9 cellular contexts compared by ENCODE assay signal in genomic region chr14:85532570-85532969, GRCh38. TPM values are rescaled to one million over a fixed set of nuclear protein-coding genes. Genes with fewer than 3 reads are reported as not detected.
DNase-seq lines count a peak whose midpoint lies in the region; ATAC-seq and TF ChIP-seq lines count a peak whose summit lies in the region.
"Had no signal": no experiment of that assay in that cellular context is flagged by ENCODE, and none has a peak within 500 bp of the region (broad histone marks: within the 10 kb centered on the region; RNA-seq: fewer than 3 reads in every experiment).

No MANE protein-coding gene starts in this region.

- H4K20me1 ChIP-seq in PC-9 (ENCODE audit: insufficient read depth) = no peaks in the 10 kb centered on the region
- no peaks in the 10 kb centered on the region for H4K20me1 ChIP-seq in fibroblast of lung (ENCODE audit: control insufficient read depth, extremely low read depth, insufficient read depth, low read length)

- no peaks in the 10 kb centered on the region for H3K36me3 Mint-ChIP-seq in osteocyte (ENCODE audit: unreplicated experiment)

- H3K4me1 ChIP-seq in PC-9 (replicated peaks; ENCODE audit: insufficient read depth) = no peaks in the 10 kb centered on the region
- H3K4me1 ChIP-seq in fibroblast of lung (ENCODE audit: control insufficient read depth, extremely low read depth, insufficient read depth, low read length) = peaks cover 5% of the 10 kb centered on the region

- H3K9me3 ChIP-seq in PC-9 (ENCODE audit: insufficient read depth, low read depth) (no peaks in the 10 kb centered on the region), fibroblast of lung (ENCODE audit: control insufficient read depth, insufficient read depth, low read depth, low read length) (no peaks in the 10 kb centered on the region)

- H3K79me2 ChIP-seq in PC-9 (ENCODE audit: low read depth) (no peaks in the 10 kb centered on the region), fibroblast of lung (ENCODE audit: control insufficient read depth, insufficient read depth, low read length) (peaks cover 8% of the 10 kb centered on the region)

- POLR2A ChIA-PET in AG04449 (lab: Yijun Ruan, JAX) (interaction anchor here (0.7 kb wide), 1 partner anchor 1441 kb away, joined by 3 read pairs; no protein-coding TSS in a partner anchor), PC-9 (lab: Charles Lee; ENCODE audit: unreplicated experiment) (interaction anchor here (0.6 kb wide), 1 partner anchor 283 kb away, joined by 4 read pairs; no protein-coding TSS in a partner anchor)

- DNase-seq in AG04449 (ENCODE audit: low read depth, low spot score) = no peak
- no peak for DNase-seq in PC-9
- DNase-seq in fibroblast of lung (ENCODE audit: low read depth in 2 of 2) = no peak
- DNase-seq in osteocyte (ENCODE audit: extremely low spot score, unreplicated experiment) = no peak
- no peak for DNase-seq in cerebellar nuclear complex (lab: John Stamatoyannopoulos, UW)
- DNase-seq in NCI-H1048 (lab: John Stamatoyannopoulos, UW) = no peak
- DNase-seq in HUDEP-2 (lab: John Stamatoyannopoulos, UW; ENCODE audit: unreplicated experiment in 76 of 76) = no peak
- DNase-seq: stimulated activated CD4-positive, alpha-beta T cell treated with anti-CD3 and anti-CD28 coated beads, Interleukin-4, amount 100 ng/mL, for 1 hour had no signal

- no peaks in the 10 kb centered on the region for H3K36me3 ChIP-seq in PC-9 (ENCODE audit: low read depth)
- no peaks in the 10 kb centered on the region for H3K36me3 ChIP-seq in fibroblast of lung (ENCODE audit: control insufficient read depth, insufficient read depth, low read length)

- H3F3A ChIP-seq in PC-9 (ENCODE audit: insufficient read depth, low read depth) = no peaks in the 10 kb centered on the region

- TF ChIP-seq CTCF in AG04449 (IDR thresholded peaks at IDR 0.05; ENCODE audit: insufficient read depth, low read length, missing control alignments) = no peak
- TF ChIP-seq CTCF in PC-9 (conservative IDR thresholded peaks at IDR 0.05) = no peak
- TF ChIP-seq CTCF in fibroblast of lung (conservative IDR thresholded peaks at IDR 0.05 in 1 of 2, IDR thresholded peaks at IDR 0.05 in 1 of 2; ENCODE audit: low read depth in 1 of 2, low read length in 2 of 2) = no peak
- TF ChIP-seq CTCF in osteocyte (IDR thresholded peaks at IDR 0.05) = no peak

- H2AFZ ChIP-seq in PC-9 (0 out of 2 replicates have a peak overlapping the region, but pooled peaks have one; percentile 16), fibroblast of lung (ENCODE audit: low read length) (peak overlapping the region; percentile 80)

- H3K4me1 Mint-ChIP-seq in osteocyte (ENCODE audit: unreplicated experiment) = peaks cover 41% of the 10 kb centered on the region

- H3K9me2 ChIP-seq in PC-9 (ENCODE audit: insufficient read depth) = no peaks in the 10 kb centered on the region

- no peaks in the 10 kb centered on the region for H3K27me3 Mint-ChIP-seq in osteocyte (ENCODE audit: unreplicated experiment)

- H3K27ac ChIP-seq in PC-9 (no peak overlapping the region), fibroblast of lung (ENCODE audit: insufficient read depth, low read length) (peak overlapping the region; percentile 52)

- CTCF ChIA-PET in AG04449 (lab: Yijun Ruan, JAX) (interaction anchor here (1.2 kb wide), 1 partner anchor 219 kb away, joined by 3 read pairs; no protein-coding TSS in a partner anchor), PC-9 (lab: Charles Lee) (no interaction called here)

- peak overlapping the region; percentile 26 for H3K9ac ChIP-seq in fibroblast of lung (ENCODE audit: insufficient read depth, low read length)

- intact Hi-C loops in PC-9 (cut with micrococcal nuclease; ENCODE audit: unreplicated experiment) = loop anchor here (10.0 kb wide), 1 partner anchor 522 kb away; no protein-coding TSS in a partner anchor

- no peak for ATAC-seq in HG02588 (IDR thresholded peaks at IDR 0.05; ENCODE audit: unreplicated experiment)

- H3K4me2 ChIP-seq in PC-9 (peak overlapping the region; percentile 66), fibroblast of lung (ENCODE audit: extremely low read depth, insufficient read depth, low read length) (peak overlapping the region; percentile 98)

- peaks cover 32% of the 10 kb centered on the region for H3K27me3 ChIP-seq in PC-9 (ENCODE audit: insufficient read depth, low read depth)
- no peaks in the 10 kb centered on the region for H3K27me3 ChIP-seq in fibroblast of lung (ENCODE audit: control insufficient read depth, insufficient read depth, low read length)

- peak overlapping the region; percentile 97 for H3K27ac Mint-ChIP-seq in osteocyte (ENCODE audit: unreplicated experiment)

- H3K4me3 ChIP-seq in AG04449 (ENCODE audit: low read depth, low read length) (peak overlapping the region; percentile 77), PC-9 (peak overlapping the region; percentile 43; the same call in 1 of the 2 replicates), fibroblast of lung (replicated peaks in 1 of 4; ENCODE audit: control extremely low read depth in 1 of 4, insufficient read depth in 1 of 4, low read depth in 3 of 4, low read length in 4 of 4) (peak overlapping the region; percentile 67 to 85 (median 76))

- H3K4me3 Mint-ChIP-seq in osteocyte (ENCODE audit: unreplicated experiment) = peak overlapping the region; percentile 92

- BruUV-seq in PC-9 (replicated peaks; lab: Mats Ljungman, UMichigan) = no TSS peak

- H3K9me3 Mint-ChIP-seq in osteocyte (ENCODE audit: unreplicated experiment) = no peaks in the 10 kb centered on the region

RNA-seq across cellular contexts. Expression of gene FLRT2, which starts 2.6 kb away (rescaled TPM):
- total RNA-seq in PC-9 (2021) = 2.1 and 2.2 TPM in 2 replicates
- 14.5 and 22.9 TPM in 2 replicates for total RNA-seq in fibroblast of lung
- 4.6 and 10.5 TPM in 2 replicates for polyA plus RNA-seq in fibroblast of lung
- polyA plus RNA-seq in fibroblast of lung (2012) = 6.0 and 12.6 TPM in 2 replicates
- 7.9 and 24.5 TPM in 2 replicates for polyA minus RNA-seq in fibroblast of lung (ENCODE audit: low replicate concordance)
- 168 and 181 TPM in 2 replicates for total RNA-seq in osteocyte
